15 cellular contexts compared by ENCODE assay signal in the genomic region with DNA sequence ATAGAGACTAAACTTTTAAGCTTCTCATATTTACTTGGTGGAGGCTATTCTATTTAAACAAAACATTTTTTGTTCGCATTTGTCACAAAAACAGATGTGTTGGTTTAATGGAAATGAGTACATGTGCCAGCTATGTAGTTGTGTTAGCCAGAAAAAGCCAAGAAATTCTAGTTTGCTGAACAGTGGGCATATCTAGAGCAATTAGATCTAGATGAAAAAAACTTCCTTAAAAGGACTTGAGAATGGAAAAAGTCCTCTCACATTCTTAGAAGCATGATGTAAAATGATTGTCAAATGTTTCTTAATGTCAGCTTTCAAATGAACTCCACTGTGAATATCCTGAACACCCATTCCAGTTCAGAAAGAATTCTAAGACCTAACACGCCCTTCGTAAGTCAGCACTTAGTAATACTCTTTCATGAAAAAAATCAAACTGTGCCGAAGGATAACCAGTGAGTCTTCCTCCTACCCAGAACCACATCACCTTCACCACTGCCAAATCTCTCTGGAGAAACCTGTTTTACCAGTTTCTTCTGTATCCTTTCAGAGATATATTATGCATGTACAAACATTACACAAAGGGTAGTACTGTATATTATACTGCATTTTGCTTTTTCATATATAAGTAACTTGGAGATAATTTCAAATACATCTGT. TPM values are rescaled to one million over a fixed set of nuclear protein-coding genes. Genes with fewer than 3 reads are reported as not detected.
DNase-seq lines count a peak whose midpoint lies in the region; ATAC-seq and TF ChIP-seq lines count a peak whose summit lies in the region.
"Had no signal": no experiment of that assay in that cellular context is flagged by ENCODE, and none has a peak within 500 bp of the region (broad histone marks: within the 10 kb centered on the region; RNA-seq: fewer than 3 reads in every experiment).

No MANE protein-coding gene starts in this region.

- ATAC-seq in HG03280 (IDR thresholded peaks at IDR 0.05; ENCODE audit: unreplicated experiment), result no peak

- no peaks in the 10 kb centered on the region for H3K4me1 Mint-ChIP-seq in immature natural killer cell
- peaks cover 2% of the 10 kb centered on the region for H3K4me1 Mint-ChIP-seq in activated naive CD4-positive, alpha-beta T cell treated with anti-CD3 and anti-CD28 coated beads, Interleukin-2, amount 10 ng/mL, durations not matched to agents 7 days and 5 days
- H3K4me1 Mint-ChIP-seq: brain had no signal

- CTCF ChIA-PET in activated naive CD4-positive, alpha-beta T cell treated with anti-CD3 and anti-CD28 coated beads, Interleukin-2, amount 10 ng/mL, durations not matched to agents 7 days and 5 days (lab: Charles Lee), result no interaction called here

- no peak overlapping the region for H3K4me3 Mint-ChIP-seq in immature natural killer cell
- no peak overlapping the region for H3K4me3 Mint-ChIP-seq in activated naive CD4-positive, alpha-beta T cell treated with anti-CD3 and anti-CD28 coated beads, Interleukin-2, amount 10 ng/mL, durations not matched to agents 7 days and 5 days
- H3K4me3 Mint-ChIP-seq: brain had no signal

- DNase-seq in NCI-H345 treated with DMSO at 0.1 percent for 48 hours (lab: John Stamatoyannopoulos, UW; ENCODE audit: unreplicated experiment) (peak; percentile 8), NCI-H345 (lab: John Stamatoyannopoulos, UW) (no peak), OCI-M1 (lab: John Stamatoyannopoulos, UW) (peak; percentile 14), fibroblast of the aortic adventitia (ENCODE audit: low read depth) (peak; percentile 0), immature natural killer cell (no peak), NCI-H1092 (lab: John Stamatoyannopoulos, UW) (no peak)
- DNase-seq in activated naive CD4-positive, alpha-beta T cell treated with anti-CD3 and anti-CD28 coated beads, Interleukin-2, amount 10 ng/mL, durations not matched to agents 7 days and 5 days, result no peak
- DNase-seq: ACHN; activated CD4-positive, CD25-positive, alpha-beta regulatory T cell; activated T-cell treated with anti-CD3 and anti-CD28 coated beads, Interleukin-2, amount 50 U/mL, for 1 hour; mesendoderm; NCI-H69 had no signal

- TF ChIP-seq CTCF in fibroblast of the aortic adventitia (IDR thresholded peaks at IDR 0.05; ENCODE audit: insufficient read depth, low read length), result no peak

- no peak overlapping the region for H3K4me3 ChIP-seq in fibroblast of the aortic adventitia (ENCODE audit: low read depth, low read length)
- H3K4me3 ChIP-seq: SK-N-MC had no signal

- H3K27ac Mint-ChIP-seq in immature natural killer cell, result no peak overlapping the region
- no peak overlapping the region for H3K27ac Mint-ChIP-seq in activated naive CD4-positive, alpha-beta T cell treated with anti-CD3 and anti-CD28 coated beads, Interleukin-2, amount 10 ng/mL, durations not matched to agents 7 days and 5 days
- H3K27ac Mint-ChIP-seq: brain had no signal

- H3K9me3 Mint-ChIP-seq in immature natural killer cell, result no peaks in the 10 kb centered on the region
- no peaks in the 10 kb centered on the region for H3K9me3 Mint-ChIP-seq in activated naive CD4-positive, alpha-beta T cell treated with anti-CD3 and anti-CD28 coated beads, Interleukin-2, amount 10 ng/mL, durations not matched to agents 7 days and 5 days

- H3K36me3 Mint-ChIP-seq in immature natural killer cell, result no peaks in the 10 kb centered on the region
- no peaks in the 10 kb centered on the region for H3K36me3 Mint-ChIP-seq in activated naive CD4-positive, alpha-beta T cell treated with anti-CD3 and anti-CD28 coated beads, Interleukin-2, amount 10 ng/mL, durations not matched to agents 7 days and 5 days

- no peaks in the 10 kb centered on the region for H3K27me3 Mint-ChIP-seq in immature natural killer cell (ENCODE audit: low read depth in 3 of 3)
- H3K27me3 Mint-ChIP-seq in activated naive CD4-positive, alpha-beta T cell treated with anti-CD3 and anti-CD28 coated beads, Interleukin-2, amount 10 ng/mL, durations not matched to agents 7 days and 5 days, result no peaks in the 10 kb centered on the region

RNA-seq across cellular contexts. Expression of a gene that starts 28.2 kb away (rescaled TPM):
- total RNA-seq in fibroblast of the aortic adventitia (ENCODE audit: low replicate concordance), result 3.5 and 4.7 TPM in 2 replicates
- polyA plus RNA-seq in immature natural killer cell, result not detected

Comparison
In these comparisons a context has a peak if more than half of its experiments do, and no peak if none do; other contexts are left out.
1. DNase-seq: peak in NCI-H345 treated with DMSO at 0.1 percent for 48 hours (single experiment), OCI-M1 (single experiment) and fibroblast of the aortic adventitia (single experiment); none in NCI-H345 (single experiment), immature natural killer cell (0 of 3), activated naive CD4-positive, alpha-beta T cell treated with anti-CD3 and anti-CD28 coated beads, Interleukin-2, amount 10 ng/mL, durations not matched to agents 7 days and 5 days (single experiment) and NCI-H1092 (single experiment).